ENCODE assay signal across 18 cellular contexts in the genomic region with DNA sequence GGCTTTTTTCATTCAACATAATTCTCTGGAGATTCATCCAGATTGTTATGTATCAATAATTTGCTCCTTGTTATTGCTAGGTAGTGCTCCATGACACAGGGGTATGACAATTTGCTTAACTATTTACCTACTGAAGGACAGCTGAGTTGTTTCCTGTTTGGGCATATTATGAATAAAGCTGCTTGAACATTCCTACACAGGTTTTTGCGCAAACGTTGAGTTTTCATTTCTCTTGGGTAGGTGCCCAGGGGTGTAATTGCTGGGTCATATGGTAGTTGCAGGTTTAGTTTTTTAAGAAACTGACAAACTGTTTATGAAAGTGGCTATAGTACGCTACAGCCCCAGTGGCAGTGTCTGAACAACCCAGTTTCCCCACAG. TPM values are rescaled to one million over a fixed set of nuclear protein-coding genes. Genes with fewer than 3 reads are reported as not detected.
DNase-seq lines count a peak whose midpoint lies in the region; ATAC-seq and TF ChIP-seq lines count a peak whose summit lies in the region.
"Had no signal": no experiment of that assay in that cellular context is flagged by ENCODE, and none has a peak within 500 bp of the region (broad histone marks: within the 10 kb centered on the region; RNA-seq: fewer than 3 reads in every experiment).

No MANE protein-coding gene starts in this region.

- DNase-seq in activated naive CD4-positive, alpha-beta T cell treated with anti-CD3 and anti-CD28 coated beads, Interleukin-2, amount 10 ng/mL, durations not matched to agents 7 days and 5 days: no peak
- DNase-seq in activated naive CD4-positive, alpha-beta T cell (lab: John Stamatoyannopoulos, UW): no peak
- no peak for DNase-seq in SK-N-MC (ENCODE audit: low read depth, low spot score)
- no peak for DNase-seq in NCI-H1694 treated with DMSO at 0.1 percent for 48 hours (lab: John Stamatoyannopoulos, UW)
- DNase-seq in activated CD4-positive, alpha-beta T cell treated with anti-CD3 and anti-CD28 coated beads, Interleukin-2, amount 50 U/mL, for 48 hours: no peak
- DNase-seq: COR-L47; DMS 273 treated with DMSO at 0.1 percent for 48 hours; DND-41; H7; HFFc6; NCI-H1105; NCI-H2081 treated with DMSO at 0.1 percent for 48 hours; NCI-H748 treated with DMSO at 0.1 percent for 48 hours; NK-92 treated with Interleukin-12 subunit alpha and Interleukin-12 subunit beta, amount 100 ng/mL, for 24 hours had no signal

- H3K4me1 ChIP-seq in esophagus (ENCODE audit: control insufficient read depth in 2 of 2, insufficient read depth in 2 of 2, low read length in 1 of 2) (peaks cover 0 to 9% of the 10 kb centered on the region in 2 donors), neutrophil (ENCODE audit: control insufficient read depth in 1 of 2, insufficient read depth in 1 of 2, low read depth in 1 of 2, low read length in 1 of 2) (peaks cover 24 to 36% of the 10 kb centered on the region in 2 experiments)

- peaks cover 58% of the 10 kb centered on the region for H3K36me3 Mint-ChIP-seq in activated naive CD4-positive, alpha-beta T cell treated with anti-CD3 and anti-CD28 coated beads, Interleukin-2, amount 10 ng/mL, durations not matched to agents 7 days and 5 days

- peak overlapping the region; percentile 9; the same call in 1 of the 2 replicates for H3K4me3 ChIP-seq in SK-N-MC
- H3K4me3 ChIP-seq in esophagus (ENCODE audit: low read depth in 1 of 2, low read length in 2 of 2): no peak overlapping the region
- H3K4me3 ChIP-seq in neutrophil (ENCODE audit: low read depth in 1 of 2, low read length in 1 of 2): no peak overlapping the region

- no peak overlapping the region for H3K9ac ChIP-seq in SK-N-MC (ENCODE audit: insufficient read length)

- H3K9me3 ChIP-seq in SK-N-MC (ENCODE audit: low read depth, low read length) (no peaks in the 10 kb centered on the region), esophagus (ENCODE audit: control insufficient read depth in 2 of 2, insufficient read depth in 1 of 2, low read depth in 1 of 2, low read length in 1 of 2) (no peaks in the 10 kb centered on the region), neutrophil (no peaks in the 10 kb centered on the region)

- TF ChIP-seq CTCF in neutrophil (IDR thresholded peaks at IDR 0.05): no peak

- H3K4me1 Mint-ChIP-seq in activated naive CD4-positive, alpha-beta T cell treated with anti-CD3 and anti-CD28 coated beads, Interleukin-2, amount 10 ng/mL, durations not matched to agents 7 days and 5 days: no peaks in the 10 kb centered on the region
- H3K4me1 Mint-ChIP-seq: B cell had no signal

- no peak overlapping the region for H3K4me3 Mint-ChIP-seq in activated naive CD4-positive, alpha-beta T cell treated with anti-CD3 and anti-CD28 coated beads, Interleukin-2, amount 10 ng/mL, durations not matched to agents 7 days and 5 days
- H3K4me3 Mint-ChIP-seq: B cell, HFFc6 had no signal

- H3K36me3 ChIP-seq in SK-N-MC (ENCODE audit: insufficient read depth, low read length): peaks cover 4% of the 10 kb centered on the region; the same call in 1 of the 2 replicates
- H3K36me3 ChIP-seq in esophagus (ENCODE audit: control insufficient read depth in 2 of 2, insufficient read depth in 2 of 2, low read length in 1 of 2): peaks cover 0 to 11% of the 10 kb centered on the region in 2 donors
- peaks cover 13% of the 10 kb centered on the region for H3K36me3 ChIP-seq in neutrophil

- ATAC-seq in HG03139 (IDR thresholded peaks at IDR 0.05; ENCODE audit: unreplicated experiment): no peak

- H3K27ac Mint-ChIP-seq in activated naive CD4-positive, alpha-beta T cell treated with anti-CD3 and anti-CD28 coated beads, Interleukin-2, amount 10 ng/mL, durations not matched to agents 7 days and 5 days: peak overlapping the region; percentile 8
- H3K27ac Mint-ChIP-seq: B cell, HFFc6 had no signal

- H3K27ac ChIP-seq in SK-N-MC (peak overlapping the region; percentile 16), esophagus (ENCODE audit: low read depth in 2 of 2, low read length in 1 of 2) (peak overlapping the region; percentile 29 to 82), neutrophil (peak overlapping the region; percentile 72)

- no peaks in the 10 kb centered on the region for H3K27me3 Mint-ChIP-seq in activated naive CD4-positive, alpha-beta T cell treated with anti-CD3 and anti-CD28 coated beads, Interleukin-2, amount 10 ng/mL, durations not matched to agents 7 days and 5 days
- H3K27me3 Mint-ChIP-seq: B cell had no signal

- no peaks in the 10 kb centered on the region for H3K9me3 Mint-ChIP-seq in activated naive CD4-positive, alpha-beta T cell treated with anti-CD3 and anti-CD28 coated beads, Interleukin-2, amount 10 ng/mL, durations not matched to agents 7 days and 5 days
- H3K9me3 Mint-ChIP-seq: HFFc6 had no signal

- WGBS in esophagus, 2 donors: 62 to 63% methylated on average over 3 of the region's 3 CpGs

- H3K27me3 ChIP-seq in esophagus (ENCODE audit: control insufficient read depth in 1 of 2, insufficient read depth in 2 of 2, low read length in 2 of 2) (no peaks in the 10 kb centered on the region), neutrophil (no peaks in the 10 kb centered on the region)

- CTCF ChIA-PET in activated naive CD4-positive, alpha-beta T cell treated with anti-CD3 and anti-CD28 coated beads, Interleukin-2, amount 10 ng/mL, durations not matched to agents 7 days and 5 days (lab: Charles Lee): interaction anchor here (0.6 kb wide), 1 partner anchor 53 kb away, joined by 3 read pairs; no protein-coding TSS in a partner anchor

RNA-seq across cellular contexts. Expression of a gene that starts 21.4 kb away (rescaled TPM):
- polyA plus RNA-seq in esophagus: 10 to 100 TPM; 49.5 to 59.9 TPM

Comparison
In these comparisons a context has a peak if more than half of its experiments do, and no peak if none do; other contexts are left out.
1. H3K27ac ChIP-seq: peak in every context shown above with its lines; median percentile 72 in neutrophil; 56 in esophagus; 16 in SK-N-MC.